1 cellular context compared by ENCODE assay signal in genomic region chr2:232504438-232504837, GRCh38.
TF ChIP-seq lines count a peak whose summit lies in the region.

No MANE protein-coding gene starts in this region.

TF ChIP-seq in H1, 55 proteins besides CTCF, POLR2A, EP300 and RAD21:
- TF ChIP-seq SIX5 (IDR thresholded peaks at IDR 0.05; ENCODE audit: low read depth, low read length), result no peak
- TF ChIP-seq KDM1A (IDR thresholded peaks at IDR 0.05; ENCODE audit: borderline replicate concordance, low read length), result peak; percentile 36; the same call in 1 of the 2 replicates
- TF ChIP-seq SIN3A (conservative IDR thresholded peaks at IDR 0.05 in 1 of 2, IDR thresholded peaks at IDR 0.05 in 1 of 2; ENCODE audit: low read depth in 1 of 2, low read length in 2 of 2), result 0 out of 4 replicates have a peak, but pooled peaks of 1 of the 2 experiments have one; percentile 42
- no peak for TF ChIP-seq ATF2 (IDR thresholded peaks at IDR 0.05; ENCODE audit: low read length)
- no peak for TF ChIP-seq KDM4A (IDR thresholded peaks at IDR 0.05; ENCODE audit: low read depth, low read length, severe bottlenecking)
- no peak for TF ChIP-seq YY1 (IDR thresholded peaks at IDR 0.05; ENCODE audit: low read depth, low read length)
- no peak for TF ChIP-seq POLR2AphosphoS5 (IDR thresholded peaks at IDR 0.05; ENCODE audit: low read depth, low read length)
- TF ChIP-seq CHD7 (IDR thresholded peaks at IDR 0.05; ENCODE audit: insufficient replicate concordance, low read length), result no peak
- TF ChIP-seq CTBP2 (IDR thresholded peaks at IDR 0.05; ENCODE audit: borderline replicate concordance, insufficient read depth, insufficient read length, low read length), result no peak
- no peak for TF ChIP-seq JUND (IDR thresholded peaks at IDR 0.05; ENCODE audit: low read length)
- TF ChIP-seq NANOG (IDR thresholded peaks at IDR 0.05; ENCODE audit: insufficient read depth, low read depth, low read length, poor library complexity, severe bottlenecking), result peak; percentile 51
- TF ChIP-seq E2F6 (IDR thresholded peaks at IDR 0.05), result no peak
TF ChIP-seq in H1: peak in this region for 3.
